In the genomic region with DNA sequence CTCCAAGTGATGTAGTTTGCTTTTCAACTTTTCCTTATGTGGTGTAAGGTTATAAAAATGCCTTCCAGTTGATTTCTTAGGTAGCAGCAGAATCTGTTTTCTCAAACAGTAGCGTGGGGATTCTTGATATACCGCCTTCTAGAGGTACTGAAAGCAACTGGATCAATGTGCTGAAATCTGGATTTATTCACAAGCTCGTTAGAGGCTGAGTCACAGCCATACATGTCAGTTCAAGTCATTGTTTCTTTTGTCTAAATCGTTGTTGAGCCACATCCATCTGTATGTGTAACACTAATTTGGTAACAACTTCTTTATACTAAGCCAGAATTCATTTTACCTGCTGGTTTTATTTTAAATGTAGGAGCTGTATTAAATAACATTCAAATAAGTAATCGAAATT, we compare ENCODE assay signal across 24 cellular contexts.
"Had no signal": no experiment of that assay in that cellular context is flagged by ENCODE, and none has a peak within 500 bp of the region (broad histone marks: within the 10 kb centered on the region; RNA-seq: fewer than 3 reads in every experiment).

No MANE protein-coding gene starts in this region.

- H3K36me3 Mint-ChIP-seq: activated CD4-positive, alpha-beta memory T cell treated with anti-CD3 and anti-CD28 coated beads for 36 hours; activated naive CD4-positive, alpha-beta T cell treated with anti-CD3 and anti-CD28 coated beads, Interleukin-2, amount 10 ng/mL, durations not matched to agents 7 days and 5 days; memory B cell; stimulated activated memory B cell treated with anti-CD40 and anti-IgM and Interleukin-4, amounts not matched to agents 10 μg/mL and 1 μg/mL and 100 μg/mL, for 72 hours had no signal

- H3K4me3 Mint-ChIP-seq: activated B cell treated with CpG ODN at 0.5 μM for 24 hours; activated CD4-positive, alpha-beta memory T cell treated with anti-CD3 and anti-CD28 coated beads for 36 hours; activated CD4-positive, alpha-beta T cell treated with anti-CD3 and anti-CD28 coated beads for 36 hours; activated naive CD4-positive, alpha-beta T cell treated with anti-CD3 and anti-CD28 coated beads, Interleukin-2, amount 10 ng/mL, durations not matched to agents 7 days and 5 days; memory B cell; nephron; stimulated activated memory B cell treated with anti-CD40 and anti-IgM and Interleukin-4, amounts not matched to agents 10 μg/mL and 1 μg/mL and 100 μg/mL, for 72 hours had no signal

- DNase-seq: activated B cell treated with CpG ODN at 0.5 μM for 24 hours; activated CD4-positive, alpha-beta memory T cell treated with anti-CD3 and anti-CD28 coated beads for 36 hours; activated CD4-positive, alpha-beta T cell treated with anti-CD3 and anti-CD28 coated beads for 36 hours; activated naive CD4-positive, alpha-beta T cell treated with anti-CD3 and anti-CD28 coated beads, Interleukin-2, amount 10 ng/mL, durations not matched to agents 7 days and 5 days; activated T-cell treated with anti-CD3 and anti-CD28 coated beads, Interleukin-2, amount 50 U/mL, for 48 hours; amygdala; erythroblast; head of caudate nucleus; hypothalamus; left cardiac atrium; nucleus accumbens; stimulated activated CD4-positive, alpha-beta T cell treated with anti-CD3 and anti-CD28 coated beads, Interleukin-15, amount 100 ng/mL, for 24 hours; stomach; T-helper 9 cell; trophoblast cell; uterus had no signal

- H3K27me3 ChIP-seq: gastroesophageal sphincter, stomach, suprapubic skin, uterus had no signal

- H3K9me3 ChIP-seq: gastroesophageal sphincter, stomach, suprapubic skin, uterus had no signal

- H3K4me1 Mint-ChIP-seq: activated B cell treated with CpG ODN at 0.5 μM for 24 hours; activated CD4-positive, alpha-beta T cell treated with anti-CD3 and anti-CD28 coated beads for 36 hours; activated naive CD4-positive, alpha-beta T cell treated with anti-CD3 and anti-CD28 coated beads, Interleukin-2, amount 10 ng/mL, durations not matched to agents 7 days and 5 days; memory B cell; nephron; stimulated activated memory B cell treated with anti-CD40 and anti-IgM and Interleukin-4, amounts not matched to agents 10 μg/mL and 1 μg/mL and 100 μg/mL, for 72 hours had no signal

- H3K27me3 Mint-ChIP-seq: activated B cell treated with CpG ODN at 0.5 μM for 24 hours; activated CD4-positive, alpha-beta memory T cell treated with anti-CD3 and anti-CD28 coated beads for 36 hours; activated CD4-positive, alpha-beta T cell treated with anti-CD3 and anti-CD28 coated beads for 36 hours; activated naive CD4-positive, alpha-beta T cell treated with anti-CD3 and anti-CD28 coated beads, Interleukin-2, amount 10 ng/mL, durations not matched to agents 7 days and 5 days; memory B cell; stimulated activated memory B cell treated with anti-CD40 and anti-IgM and Interleukin-4, amounts not matched to agents 10 μg/mL and 1 μg/mL and 100 μg/mL, for 72 hours had no signal

- H3K4me1 ChIP-seq: gastroesophageal sphincter, parathyroid adenoma, stomach, suprapubic skin, uterus had no signal

- H3K4me3 ChIP-seq: gastroesophageal sphincter, smooth muscle cell, stomach, suprapubic skin, uterus had no signal

- ATAC-seq: activated CD4-positive, alpha-beta T cell treated with anti-CD3 and anti-CD28 coated beads for 36 hours; gastroesophageal sphincter; left cardiac atrium; sciatic nerve; stimulated activated memory B cell treated with anti-CD40 and anti-IgM and Interleukin-4, amounts not matched to agents 10 μg/mL and 1 μg/mL and 100 μg/mL, for 72 hours had no signal

- H3K36me3 ChIP-seq: gastroesophageal sphincter, stomach, suprapubic skin, uterus had no signal

- H3K27ac Mint-ChIP-seq: activated B cell treated with CpG ODN at 0.5 μM for 24 hours; activated CD4-positive, alpha-beta memory T cell treated with anti-CD3 and anti-CD28 coated beads for 36 hours; activated CD4-positive, alpha-beta T cell treated with anti-CD3 and anti-CD28 coated beads for 36 hours; activated naive CD4-positive, alpha-beta T cell treated with anti-CD3 and anti-CD28 coated beads, Interleukin-2, amount 10 ng/mL, durations not matched to agents 7 days and 5 days; memory B cell; nephron; stimulated activated memory B cell treated with anti-CD40 and anti-IgM and Interleukin-4, amounts not matched to agents 10 μg/mL and 1 μg/mL and 100 μg/mL, for 72 hours had no signal

- H3K9me3 Mint-ChIP-seq: activated naive CD4-positive, alpha-beta T cell treated with anti-CD3 and anti-CD28 coated beads, Interleukin-2, amount 10 ng/mL, durations not matched to agents 7 days and 5 days; nephron; stimulated activated memory B cell treated with anti-CD40 and anti-IgM and Interleukin-4, amounts not matched to agents 10 μg/mL and 1 μg/mL and 100 μg/mL, for 72 hours had no signal

- H3K27ac ChIP-seq: gastroesophageal sphincter, parathyroid adenoma, stomach, suprapubic skin, uterus had no signal
